ENCODE assay signal across 35 cellular contexts in the genomic region with DNA sequence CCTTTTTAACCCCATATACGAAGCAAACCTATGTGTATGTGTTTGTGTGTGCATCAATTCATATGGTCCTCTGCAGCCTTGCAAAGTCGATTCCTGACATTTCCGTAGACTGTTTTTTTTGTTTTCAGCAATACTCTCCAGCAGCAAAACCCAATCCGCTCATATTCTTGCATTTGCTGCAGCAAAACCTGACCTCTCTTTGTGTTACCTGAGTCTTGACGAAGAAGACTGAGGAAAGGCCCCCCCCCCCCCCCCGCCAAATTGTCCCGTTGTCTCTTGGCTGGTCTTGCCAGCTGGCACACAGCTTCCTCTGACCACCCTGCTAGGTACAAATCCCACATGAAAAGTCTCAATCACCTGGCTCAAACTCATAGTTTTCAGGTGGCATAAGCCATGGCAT.
DNase-seq lines count a peak whose midpoint lies in the region; ATAC-seq, FAIRE-seq and TF ChIP-seq lines count a peak whose summit lies in the region.
"Had no signal": no experiment of that assay in that cellular context is flagged by ENCODE, and none has a peak within 500 bp of the region (broad histone marks: within the 10 kb centered on the region; RNA-seq: fewer than 3 reads in every experiment).

No MANE protein-coding gene starts in this region.

- no peaks in the 10 kb centered on the region for H3K36me3 ChIP-seq in HepG2 (replicated peaks in 1 of 2; ENCODE audit: control insufficient read depth in 1 of 2, insufficient read depth in 2 of 2, low read length in 2 of 2)
- H3K36me3 ChIP-seq in right lobe of liver: no peaks in the 10 kb centered on the region
- no peaks in the 10 kb centered on the region for H3K36me3 ChIP-seq in trophoblast cell (ENCODE audit: control insufficient read depth in 1 of 2, insufficient read depth in 2 of 2, low read length in 2 of 2)
- H3K36me3 ChIP-seq in esophagus muscularis mucosa: no peaks in the 10 kb centered on the region
- H3K36me3 ChIP-seq: BE2C; BLaER1; BLaER1 treated with 17β-estradiol and CSF1 and Interleukin-3, amounts not matched to agents 10 nM and 100 nM had no signal

- TF ChIP-seq RAD21 in HepG2 (CRISPR knock-in tag; IDR thresholded peaks at IDR 0.05): no peak

- H4K91ac ChIP-seq in trophoblast cell (ENCODE audit: low read depth, low read length): peak overlapping the region; percentile 56

- DNase-seq in HepG2 (ENCODE audit: low spot score): no peak
- DNase-seq in right lobe of liver: no peak
- peak; percentile 29 for DNase-seq in islet precursor cell
- DNase-seq in trophoblast cell: no peak
- no peak for DNase-seq in effector memory CD8-positive, alpha-beta T cell
- no peak for DNase-seq in esophagus muscularis mucosa (ENCODE audit: extremely low spot score)
- DNase-seq: 8988T; ACHN; AML-193; BE2C; C1 segment of cervical spinal cord; Caco-2; Calu3; CD4-positive, alpha-beta memory T cell; CD4-positive, alpha-beta T cell; CD4-positive, CD25-positive, alpha-beta regulatory T cell; CD8-positive, alpha-beta memory T cell; CD8-positive, alpha-beta T cell; COR-L47; DMS 273 treated with DMSO at 0.1 percent for 48 hours; DMS153; DMS53; DMS79; DMS79 treated with DMSO at 0.1 percent for 48 hours; DND-41; EL had no signal

- H3K9ac ChIP-seq in HepG2 (ENCODE audit: insufficient read depth, low read depth, low read length) (no peak overlapping the region), trophoblast cell (ENCODE audit: low read length) (no peak overlapping the region)
- H3K9ac ChIP-seq: BLaER1; BLaER1 treated with 17β-estradiol and CSF1 and Interleukin-3, amounts not matched to agents 10 nM and 100 nM had no signal

- H3K4me2 ChIP-seq in HepG2 (ENCODE audit: low read depth, low read length) (no peak overlapping the region), trophoblast cell (ENCODE audit: low read length) (no peak overlapping the region)
- H3K4me2 ChIP-seq: A549; BLaER1; BLaER1 treated with 17β-estradiol and CSF1 and Interleukin-3, amounts not matched to agents 10 nM and 100 nM had no signal

- H3K27ac Mint-ChIP-seq in effector memory CD8-positive, alpha-beta T cell: no peak overlapping the region
- H3K27ac Mint-ChIP-seq: B cell; CD14-positive monocyte; CD4-positive, alpha-beta memory T cell; CD4-positive, alpha-beta T cell; CD4-positive, CD25-positive, alpha-beta regulatory T cell; CD8-positive, alpha-beta memory T cell; CD8-positive, alpha-beta T cell had no signal

- CTCF ChIA-PET in HepG2 (lab: Yijun Ruan, JAX; ENCODE audit: low intra/inter-chr PET ratio, low total read pairs): no interaction called here

- peaks cover 8% of the 10 kb centered on the region for H3K79me1 ChIP-seq in trophoblast cell (ENCODE audit: low read length)

- H3K79me2 ChIP-seq in HepG2 (ENCODE audit: insufficient read depth, low read length) (no peaks in the 10 kb centered on the region), trophoblast cell (ENCODE audit: control insufficient read depth, insufficient read depth, low read length, poor library complexity) (no peaks in the 10 kb centered on the region)

- TF ChIP-seq POLR2A in HepG2 (IDR thresholded peaks at IDR 0.05; ENCODE audit: insufficient read depth in 1 of 2, low read depth in 2 of 2, low read length in 2 of 2) (no peak), right lobe of liver (IDR thresholded peaks at IDR 0.05) (no peak), esophagus muscularis mucosa (IDR thresholded peaks at IDR 0.05; ENCODE audit: low read depth) (no peak)

- H4K20me1 ChIP-seq in HepG2 (ENCODE audit: insufficient read depth, low read length): no peaks in the 10 kb centered on the region
- H4K20me1 ChIP-seq: BLaER1; BLaER1 treated with 17β-estradiol and CSF1 and Interleukin-3, amounts not matched to agents 10 nM and 100 nM had no signal

- in situ Hi-C loops in HepG2 (cut with HindIII; ENCODE audit: extremely low pct_ligation_motif_present, low pct_unique_long_range_greater_than_20kb): no loop called here

- H2BK5ac ChIP-seq in trophoblast cell (ENCODE audit: low read depth, low read length, poor library complexity): no peak overlapping the region

- H2BK12ac ChIP-seq in trophoblast cell (ENCODE audit: low read length): no peak overlapping the region

- no peaks in the 10 kb centered on the region for H3K9me3 ChIP-seq in HepG2 (ENCODE audit: low read length)
- H3K9me3 ChIP-seq in right lobe of liver: no peaks in the 10 kb centered on the region
- H3K9me3 ChIP-seq in trophoblast cell (ENCODE audit: insufficient read depth, low read depth, low read length): peaks cover 2% of the 10 kb centered on the region
- H3K9me3 ChIP-seq in esophagus muscularis mucosa: no peaks in the 10 kb centered on the region
- H3K9me3 ChIP-seq: A549, BE2C, BLaER1, Caco-2 had no signal

- H2AFZ ChIP-seq in HepG2 (ENCODE audit: low read length) (no peak overlapping the region), trophoblast cell (ENCODE audit: insufficient read depth, low read length, poor library complexity) (no peak overlapping the region)

- no peak for ATAC-seq in HepG2
- ATAC-seq in right lobe of liver: no peak
- no peak for ATAC-seq in effector memory CD8-positive, alpha-beta T cell (replicated peaks)
- ATAC-seq: A549; CD8-positive, alpha-beta T cell had no signal

- H3K4me3 Mint-ChIP-seq in effector memory CD8-positive, alpha-beta T cell: no peak overlapping the region
- H3K4me3 Mint-ChIP-seq: B cell; CD14-positive monocyte; CD4-positive, alpha-beta memory T cell; CD4-positive, alpha-beta T cell; CD4-positive, CD25-positive, alpha-beta regulatory T cell; CD8-positive, alpha-beta memory T cell; CD8-positive, alpha-beta T cell had no signal

- BruUV-seq in HepG2 (replicated peaks; lab: Mats Ljungman, UMichigan): no TSS peak

- no peaks in the 10 kb centered on the region for H3K27me3 Mint-ChIP-seq in effector memory CD8-positive, alpha-beta T cell
- H3K27me3 Mint-ChIP-seq: B cell; CD4-positive, alpha-beta memory T cell; CD4-positive, alpha-beta T cell; CD4-positive, CD25-positive, alpha-beta regulatory T cell had no signal

- H4K8ac ChIP-seq in trophoblast cell (ENCODE audit: low read depth, low read length): no peak overlapping the region

- no peak overlapping the region for H3K23ac ChIP-seq in trophoblast cell (ENCODE audit: low read length)

- no peak overlapping the region for H3K14ac ChIP-seq in trophoblast cell (ENCODE audit: low read length)

- H3K18ac ChIP-seq in trophoblast cell (ENCODE audit: low read length): no peak overlapping the region

- no peaks in the 10 kb centered on the region for H3K4me1 Mint-ChIP-seq in effector memory CD8-positive, alpha-beta T cell (ENCODE audit: low read depth in 2 of 2)
- H3K4me1 Mint-ChIP-seq: CD14-positive monocyte; CD4-positive, alpha-beta memory T cell; CD4-positive, CD25-positive, alpha-beta regulatory T cell; CD8-positive, alpha-beta memory T cell had no signal

- TF ChIP-seq EP300 in HepG2 (IDR thresholded peaks at IDR 0.05; ENCODE audit: low read depth in 2 of 2, low read length in 2 of 2) (no peak), HepG2 (CRISPR knock-in tag; IDR thresholded peaks at IDR 0.05; ENCODE audit: borderline replicate concordance) (no peak), esophagus muscularis mucosa (IDR thresholded peaks at IDR 0.05) (no peak)

- no peak overlapping the region for H4K12ac ChIP-seq in trophoblast cell (ENCODE audit: low read depth, low read length)

- no peaks in the 10 kb centered on the region for H3K9me3 Mint-ChIP-seq in effector memory CD8-positive, alpha-beta T cell
- H3K9me3 Mint-ChIP-seq: CD4-positive, alpha-beta T cell; CD4-positive, CD25-positive, alpha-beta regulatory T cell; CD8-positive, alpha-beta memory T cell; CD8-positive, alpha-beta T cell had no signal

- H3K27ac ChIP-seq in HepG2 (ENCODE audit: extremely low read length, insufficient read depth, low read length) (no peak overlapping the region), right lobe of liver (no peak overlapping the region), trophoblast cell (ENCODE audit: low read depth, low read length) (no peak overlapping the region), esophagus muscularis mucosa (replicated peaks in 1 of 4) (no peak overlapping the region)
- H3K27ac ChIP-seq: 22Rv1; A549; BLaER1; BLaER1 treated with 17β-estradiol and CSF1 and Interleukin-3, amounts not matched to agents 10 nM and 100 nM; C4-2B had no signal

- WGBS in HepG2 (ENCODE audit: low lambda C conversion rate): 80% methylated on average over 7 of the region's 7 CpGs
- 62% methylated on average over 5 of the region's 7 CpGs for WGBS in right lobe of liver (ENCODE audit: insufficient coverage, low coverage, low lambda C conversion rate, missing lambda C conversion rate)
- no CpG with 5 or more reads among the region's 7 CpGs for WGBS in trophoblast cell (ENCODE audit: extremely low coverage, insufficient coverage, insufficient read length)
- WGBS in esophagus muscularis mucosa: 75% methylated on average over 7 of the region's 7 CpGs

- intact Hi-C loops in HepG2 (cut with micrococcal nuclease; ENCODE audit: unreplicated experiment): loop anchor here (5.0 kb wide), 1 partner anchor 87 kb away; no protein-coding TSS in a partner anchor
- intact Hi-C loops in right lobe of liver (cut with DNase I): no loop called here
- intact Hi-C loops in esophagus muscularis mucosa (cut with DNase I): no loop called here

- no peak for FAIRE-seq in HepG2 (lab: Jason Lieb, UNC)
- FAIRE-seq: A204.1, A549, D721Med had no signal

- POLR2A ChIA-PET in HepG2 (lab: Yijun Ruan, JAX): no interaction called here

- no peaks in the 10 kb centered on the region for H3K27me3 ChIP-seq in HepG2 (ENCODE audit: control insufficient read depth in 1 of 2, insufficient read depth in 2 of 2, low read length in 2 of 2)
- H3K27me3 ChIP-seq in right lobe of liver: no peaks in the 10 kb centered on the region
- H3K27me3 ChIP-seq in trophoblast cell (ENCODE audit: insufficient read depth, low read length): no peaks in the 10 kb centered on the region
- H3K27me3 ChIP-seq in esophagus muscularis mucosa: no peaks in the 10 kb centered on the region
- H3K27me3 ChIP-seq: BE2C; BLaER1; BLaER1 treated with 17β-estradiol and CSF1 and Interleukin-3, amounts not matched to agents 10 nM and 100 nM had no signal

- H2AK5ac ChIP-seq in trophoblast cell (ENCODE audit: low read length): no peak overlapping the region

- H3K4me1 ChIP-seq in HepG2 (ENCODE audit: insufficient read depth, low read length): peaks cover 80% of the 10 kb centered on the region
- H3K4me1 ChIP-seq in right lobe of liver: peaks cover 0 to 46% (median 14%) of the 10 kb centered on the region in 4 donors
- peaks cover 7 to 11% of the 10 kb centered on the region in 2 experiments for H3K4me1 ChIP-seq in trophoblast cell (ENCODE audit: control insufficient read depth in 1 of 2, insufficient read depth in 2 of 2, low read length in 2 of 2)
- H3K4me1 ChIP-seq in esophagus muscularis mucosa: no peaks in the 10 kb centered on the region
- H3K4me1 ChIP-seq: A549; BE2C; BLaER1; BLaER1 treated with 17β-estradiol and CSF1 and Interleukin-3, amounts not matched to agents 10 nM and 100 nM; Caco-2 had no signal

- no peak overlapping the region for H3K4ac ChIP-seq in trophoblast cell (ENCODE audit: low read depth, low read length)

- no peak overlapping the region for H2BK120ac ChIP-seq in trophoblast cell (ENCODE audit: insufficient read depth, low read length, poor library complexity)

- TF ChIP-seq CTCF in HepG2 (CRISPR knock-in tag; IDR thresholded peaks at IDR 0.05): no peak
- TF ChIP-seq CTCF in right lobe of liver (IDR thresholded peaks at IDR 0.05): no peak
- no peak for TF ChIP-seq CTCF in esophagus muscularis mucosa (IDR thresholded peaks at IDR 0.05)

- H3K4me3 ChIP-seq in HepG2 (replicated peaks in 1 of 3; ENCODE audit: insufficient read depth in 1 of 3, low read depth in 2 of 3, low read length in 3 of 3) (no peak overlapping the region), right lobe of liver (no peak overlapping the region), trophoblast cell (ENCODE audit: low read depth, low read length) (no peak overlapping the region), esophagus muscularis mucosa (no peak overlapping the region)
- H3K4me3 ChIP-seq: A549; BLaER1; BLaER1 treated with 17β-estradiol and CSF1 and Interleukin-3, amounts not matched to agents 10 nM and 100 nM had no signal

- H3K36me3 Mint-ChIP-seq in effector memory CD8-positive, alpha-beta T cell (ENCODE audit: insufficient read depth): no peaks in the 10 kb centered on the region
- H3K36me3 Mint-ChIP-seq: CD14-positive monocyte; CD4-positive, CD25-positive, alpha-beta regulatory T cell; CD8-positive, alpha-beta memory T cell; CD8-positive, alpha-beta T cell had no signal
